1 cellular context compared by ENCODE assay signal in the genomic region with DNA sequence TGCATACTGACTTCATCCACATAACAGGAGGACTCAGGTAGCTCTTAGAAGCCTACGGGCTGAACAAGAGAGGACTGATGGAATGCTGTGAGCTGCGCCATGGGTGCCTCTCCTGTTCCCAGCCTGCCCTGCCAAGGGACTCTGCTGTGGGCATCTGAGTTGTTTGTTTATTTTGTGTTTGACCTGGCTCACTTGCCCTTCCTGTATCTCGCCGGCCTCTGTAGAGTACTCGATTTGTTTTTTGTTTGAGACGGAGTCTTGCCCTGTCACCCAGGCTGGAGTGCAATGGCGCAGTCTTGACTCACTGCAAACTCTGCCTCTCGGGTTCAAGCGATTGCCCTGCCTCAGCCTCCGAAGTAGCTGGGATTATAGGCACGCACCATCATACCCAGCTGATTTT.
TF ChIP-seq lines count a peak whose summit lies in the region.

No MANE protein-coding gene starts in this region.

TF ChIP-seq in A549, 52 proteins besides CTCF, POLR2A, EP300 and RAD21 (continued from another document):
- TF ChIP-seq, protein P1, sequence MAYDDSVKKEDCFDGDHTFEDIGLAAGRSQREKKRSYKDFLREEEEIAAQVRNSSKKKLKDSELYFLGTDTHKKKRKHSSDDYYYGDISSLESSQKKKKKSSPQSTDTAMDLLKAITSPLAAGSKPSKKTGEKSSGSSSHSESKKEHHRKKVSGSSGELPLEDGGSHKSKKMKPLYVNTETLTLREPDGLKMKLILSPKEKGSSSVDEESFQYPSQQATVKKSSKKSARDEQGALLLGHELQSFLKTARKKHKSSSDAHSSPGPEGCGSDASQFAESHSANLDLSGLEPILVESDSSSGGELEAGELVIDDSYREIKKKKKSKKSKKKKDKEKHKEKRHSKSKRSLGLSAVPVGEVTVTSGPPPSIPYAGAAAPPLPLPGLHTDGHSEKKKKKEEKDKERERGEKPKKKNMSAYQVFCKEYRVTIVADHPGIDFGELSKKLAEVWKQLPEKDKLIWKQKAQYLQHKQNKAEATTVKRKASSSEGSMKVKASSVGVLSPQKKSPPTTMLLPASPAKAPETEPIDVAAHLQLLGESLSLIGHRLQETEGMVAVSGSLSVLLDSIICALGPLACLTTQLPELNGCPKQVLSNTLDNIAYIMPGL (CRISPR knock-in tag; IDR thresholded peaks at IDR 0.05; ENCODE audit: borderline replicate concordance) = no peak
- TF ChIP-seq EHMT2 (IDR thresholded peaks at IDR 0.05; ENCODE audit: low read depth) (no peak), TP53 (CRISPR knock-in tag; IDR thresholded peaks at IDR 0.05) (no peak), RCOR1 (IDR thresholded peaks at IDR 0.05; ENCODE audit: low read depth, low read length) (no peak), NR3C1 (IDR thresholded peaks at IDR 0.05) (no peak)
TF ChIP-seq in A549: peak in this region for 0.
